Comparison of ENCODE assay signal across 17 cellular contexts in the genomic region with DNA sequence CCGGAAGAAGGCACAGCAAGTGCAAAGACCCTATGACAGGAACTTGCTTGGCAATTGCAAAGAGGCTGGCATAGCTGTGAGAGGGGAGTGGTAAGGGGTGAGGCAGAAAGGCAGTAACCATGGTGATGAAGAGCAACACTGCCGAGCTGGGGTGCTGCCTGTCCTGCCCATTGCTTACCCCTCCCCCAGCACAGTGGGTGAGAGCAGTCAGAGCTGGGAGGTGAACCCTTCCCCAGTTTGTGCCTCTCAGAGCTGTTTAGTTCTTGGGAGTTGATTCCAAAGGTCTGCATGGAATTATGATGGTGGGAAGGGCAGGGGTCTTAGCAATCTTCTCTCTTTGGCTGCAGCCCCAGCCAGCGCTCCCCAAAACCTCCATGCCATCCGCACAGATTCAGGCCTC. TPM values are rescaled to one million over a fixed set of nuclear protein-coding genes. Genes with fewer than 3 reads are reported as not detected.
DNase-seq lines count a peak whose midpoint lies in the region; ATAC-seq and TF ChIP-seq lines count a peak whose summit lies in the region.
"Had no signal": no experiment of that assay in that cellular context is flagged by ENCODE, and none has a peak within 500 bp of the region (broad histone marks: within the 10 kb centered on the region; RNA-seq: fewer than 3 reads in every experiment).

No MANE protein-coding gene starts in this region.

- H3K9me3 ChIP-seq in HUES64 (ENCODE audit: insufficient read depth, low read depth, low read length) = no peaks in the 10 kb centered on the region
- H3K9me3 ChIP-seq in mesenchymal stem cell (ENCODE audit: control insufficient read depth, low read length) = no peaks in the 10 kb centered on the region
- H3K9me3 ChIP-seq: BLaER1, esophagus squamous epithelium, neutrophil, SJSA1, uterus had no signal

- H2BK15ac ChIP-seq in mesenchymal stem cell (ENCODE audit: low read depth, poor library complexity, severe bottlenecking) = peak overlapping the region; percentile 58

- peak overlapping the region; percentile 45 to 96 (median 83) for H3K27ac Mint-ChIP-seq in brain
- H3K27ac Mint-ChIP-seq: stimulated activated memory B cell treated with anti-CD40 and anti-IgM and Interleukin-4, amounts not matched to agents 10 μg/mL and 1 μg/mL and 100 μg/mL, for 72 hours had no signal

- 63% methylated on average over 4 of the region's 4 CpGs for WGBS in HUES64
- 66% methylated on average over 3 of the region's 4 CpGs for WGBS in mesenchymal stem cell

- H3K79me1 ChIP-seq in mesenchymal stem cell (replicated peaks; ENCODE audit: low read length, poor library complexity, severe bottlenecking) = no peaks in the 10 kb centered on the region

- H3K27me3 ChIP-seq in HUES64 (ENCODE audit: insufficient read depth, low read length) (no peaks in the 10 kb centered on the region), mesenchymal stem cell (ENCODE audit: control insufficient read depth in 1 of 2, insufficient read depth in 1 of 2, low read length in 2 of 2) (no peaks in the 10 kb centered on the region)
- H3K27me3 ChIP-seq: BLaER1, esophagus squamous epithelium, SJSA1, uterus had no signal

- peaks cover 59% of the 10 kb centered on the region for H3K4me1 Mint-ChIP-seq in brain
- H3K4me1 Mint-ChIP-seq: stimulated activated memory B cell treated with anti-CD40 and anti-IgM and Interleukin-4, amounts not matched to agents 10 μg/mL and 1 μg/mL and 100 μg/mL, for 72 hours had no signal

- no peaks in the 10 kb centered on the region for H3K27me3 Mint-ChIP-seq in brain

- H3K4me2 ChIP-seq in mesenchymal stem cell (ENCODE audit: low read length, poor library complexity, severe bottlenecking) = no peak overlapping the region
- H3K4me2 ChIP-seq: BLaER1 had no signal

- no peak for ATAC-seq in stimulated activated naive CD8-positive, alpha-beta T cell treated with anti-CD3 and anti-CD28 coated beads, Interleukin-15, Interleukin-2, amounts not matched to agents 100 U/mL and 50 U/mL, for 24 hours
- ATAC-seq: stimulated activated memory B cell treated with anti-CD40 and anti-IgM and Interleukin-4, amounts not matched to agents 10 μg/mL and 1 μg/mL and 100 μg/mL, for 72 hours had no signal

- peak overlapping the region; percentile 74 to 99 for H3K18ac ChIP-seq in mesenchymal stem cell (ENCODE audit: low read depth in 1 of 2, low read length in 2 of 2)

- peak overlapping the region; percentile 21 for H2AFZ ChIP-seq in mesenchymal stem cell (ENCODE audit: low read depth, low read length)

- peak overlapping the region in 1 of 2 experiments; percentile 90 for H3K14ac ChIP-seq in mesenchymal stem cell (ENCODE audit: low read length in 2 of 2)

- peak overlapping the region in 4 of 5 experiments; percentile 19 to 69 (median 31) for H3K4me3 Mint-ChIP-seq in brain
- H3K4me3 Mint-ChIP-seq: stimulated activated memory B cell treated with anti-CD40 and anti-IgM and Interleukin-4, amounts not matched to agents 10 μg/mL and 1 μg/mL and 100 μg/mL, for 72 hours had no signal

- peak overlapping the region; percentile 99 for H2BK120ac ChIP-seq in mesenchymal stem cell (ENCODE audit: low read depth, low read length)

- H3K27ac ChIP-seq in HUES64 (ENCODE audit: low read depth, low read length) (peak overlapping the region; percentile 99), mesenchymal stem cell (ENCODE audit: low read length, poor library complexity, severe bottlenecking) (no peak overlapping the region), substantia nigra (ENCODE audit: low read depth, low read length, poor library complexity, severe bottlenecking) (peak overlapping the region; percentile 93)
- H3K27ac ChIP-seq: BLaER1, esophagus squamous epithelium, neutrophil, SJSA1, uterus had no signal

- TF ChIP-seq CTCF in brain (conservative IDR thresholded peaks at IDR 0.05) = no peak

- H3K4me1 ChIP-seq in HUES64 (ENCODE audit: insufficient read depth, low read length) = peaks cover 58% of the 10 kb centered on the region
- peaks cover 25% of the 10 kb centered on the region for H3K4me1 ChIP-seq in mesenchymal stem cell (ENCODE audit: control insufficient read depth, insufficient read depth, low read depth, low read length)

- no peak for DNase-seq in mesenchymal stem cell
- DNase-seq in substantia nigra (lab: John Stamatoyannopoulos, UW) = peak in 23 of 49 donors; percentile 12 to 66 (median 23)
- DNase-seq in stimulated activated naive CD8-positive, alpha-beta T cell treated with anti-CD3 and anti-CD28 coated beads, Interleukin-15, Interleukin-2, amounts not matched to agents 100 U/mL and 50 U/mL, for 24 hours = no peak
- DNase-seq in activated CD4-positive, CD25-positive, alpha-beta regulatory T cell (lab: John Stamatoyannopoulos, UW) = no peak
- DNase-seq in stimulated activated CD4-positive, alpha-beta T cell treated with anti-CD3 and anti-CD28 coated beads, Interleukin-4, amount 100 ng/mL, for 4 hours = no peak
- DNase-seq: cortex of kidney, DMS153, esophagus squamous epithelium, HCEC 1CT, NCI-H1105 had no signal

- peaks cover 19% of the 10 kb centered on the region for H3K36me3 Mint-ChIP-seq in brain
- H3K36me3 Mint-ChIP-seq: stimulated activated memory B cell treated with anti-CD40 and anti-IgM and Interleukin-4, amounts not matched to agents 10 μg/mL and 1 μg/mL and 100 μg/mL, for 72 hours had no signal

- peak overlapping the region; percentile 21 for H2AK5ac ChIP-seq in mesenchymal stem cell (ENCODE audit: low read length, severe bottlenecking)

- no peak overlapping the region for H2BK5ac ChIP-seq in mesenchymal stem cell (ENCODE audit: low read depth, low read length, poor library complexity, severe bottlenecking)

- H3K9me3 Mint-ChIP-seq in brain = no peaks in the 10 kb centered on the region
- H3K9me3 Mint-ChIP-seq: stimulated activated memory B cell treated with anti-CD40 and anti-IgM and Interleukin-4, amounts not matched to agents 10 μg/mL and 1 μg/mL and 100 μg/mL, for 72 hours had no signal

- H3K36me3 ChIP-seq in HUES64 (ENCODE audit: insufficient read depth, low read length) = peaks cover 74% of the 10 kb centered on the region
- H3K36me3 ChIP-seq in mesenchymal stem cell (ENCODE audit: control insufficient read depth in 1 of 2, insufficient read depth in 2 of 2, low read depth in 1 of 2, low read length in 2 of 2) = peaks cover 3 to 49% of the 10 kb centered on the region in 2 experiments
- H3K36me3 ChIP-seq: BLaER1, neutrophil, uterus had no signal

- H2BK12ac ChIP-seq in mesenchymal stem cell (ENCODE audit: low read length in 2 of 2) = peak overlapping the region; percentile 95 to 99

- peak overlapping the region; percentile 32 for H3K4me3 ChIP-seq in HUES64 (ENCODE audit: low read length)
- H3K4me3 ChIP-seq in mesenchymal stem cell (ENCODE audit: insufficient read depth in 1 of 2, low read depth in 1 of 2, low read length in 2 of 2) = no peak overlapping the region
- H3K4me3 ChIP-seq: BLaER1, esophagus squamous epithelium, SJSA1, uterus had no signal

- H3K23ac ChIP-seq in mesenchymal stem cell (ENCODE audit: low read length in 2 of 2) = no peak overlapping the region

- H3K9ac ChIP-seq in HUES64 (ENCODE audit: low read depth, low read length) (peak overlapping the region; percentile 79), mesenchymal stem cell (ENCODE audit: low read length) (no peak overlapping the region)
- H3K9ac ChIP-seq: BLaER1 had no signal

- peak overlapping the region; percentile 86 to 94 for H3K4ac ChIP-seq in mesenchymal stem cell (ENCODE audit: low read depth in 1 of 2, low read length in 2 of 2)

- H4K91ac ChIP-seq in mesenchymal stem cell (ENCODE audit: low read length) = peak overlapping the region; percentile 99

- H4K8ac ChIP-seq in mesenchymal stem cell (ENCODE audit: low read length) = peak overlapping the region; percentile 94

RNA-seq across cellular contexts. Expression of gene TYRO3, which starts 8.9 kb away (rescaled TPM):
- 66.2 TPM for polyA plus RNA-seq in HUES64 (2013, experiment 1 of 2)
- 76.8 TPM for polyA plus RNA-seq in HUES64 (2013, experiment 2 of 2)
- 72.1 TPM for polyA plus RNA-seq in brain (ENCODE audit: insufficient read depth, low read depth, low replicate concordance)
- polyA plus RNA-seq in mesenchymal stem cell (2013, experiment 1 of 2) = 33.5 TPM
- 33.5 TPM for polyA plus RNA-seq in mesenchymal stem cell (2013, experiment 2 of 2)

RNA-seq across cellular contexts. Expression of gene RPAP1, which starts 23.8 kb away (rescaled TPM):
- 32.8 TPM for polyA plus RNA-seq in HUES64 (2013, experiment 1 of 2)
- polyA plus RNA-seq in HUES64 (2013, experiment 2 of 2) = 33.0 TPM
- polyA plus RNA-seq in brain (ENCODE audit: insufficient read depth, low read depth, low replicate concordance) = 22.6 TPM
- polyA plus RNA-seq in mesenchymal stem cell (2013, experiment 1 of 2) = 17.6 TPM
- polyA plus RNA-seq in mesenchymal stem cell (2013, experiment 2 of 2) = 15.0 TPM

RNA-seq across cellular contexts. Expression of gene LTK, which starts 54.2 kb away (rescaled TPM):
- not detected for polyA plus RNA-seq in HUES64 (2013, experiment 1 of 2)
- polyA plus RNA-seq in HUES64 (2013, experiment 2 of 2) = not detected
- polyA plus RNA-seq in brain (ENCODE audit: insufficient read depth, low read depth, low replicate concordance) = 2.4 TPM
- polyA plus RNA-seq in mesenchymal stem cell (2013, experiment 1 of 2) = 0.26 TPM
- 0.22 TPM for polyA plus RNA-seq in mesenchymal stem cell (2013, experiment 2 of 2)
